ENCODE assay signal across 14 cellular contexts in genomic region chr7:868189-868486, GRCh38. TPM values are rescaled to one million over a fixed set of nuclear protein-coding genes. Genes with fewer than 3 reads are reported as not detected.
A peak's percentile ranks its signal among the peaks of the same experiment; 100 is the strongest.
DNase-seq lines count a peak whose midpoint lies in the region; ATAC-seq, FAIRE-seq and TF ChIP-seq lines count a peak whose summit lies in the region.
"Had no signal": no experiment of that assay in that cellular context is flagged by ENCODE, and none has a peak within 500 bp of the region (broad histone marks: within the 10 kb centered on the region; RNA-seq: fewer than 3 reads in every experiment).

No MANE protein-coding gene starts in this region.

- WGBS in lung, 2 donors = 95% methylated on average over 17 of the region's 17 CpGs
- 94 to 100% methylated on average over 10 of the region's 17 CpGs for WGBS in thyroid gland, 2 donors

- H3K27me3 ChIP-seq in lung (ENCODE audit: control insufficient read depth, insufficient read depth) (no peaks in the 10 kb centered on the region), thyroid gland (no peaks in the 10 kb centered on the region)

- intact Hi-C loops in thyroid gland (cut with DNase I) = no loop called here

- H3K4me3 ChIP-seq in lung (no peak overlapping the region), thyroid gland (replicated peaks in 1 of 3) (no peak overlapping the region)

- TF ChIP-seq CTCF in lung (IDR thresholded peaks at IDR 0.05; ENCODE audit: control extremely low read depth, extremely low read depth) = no peak
- no peak for TF ChIP-seq CTCF in thyroid gland (IDR thresholded peaks at IDR 0.05)

- H3K4me1 ChIP-seq in lung (ENCODE audit: control insufficient read depth in 2 of 2, insufficient read depth in 2 of 2, low read length in 2 of 2) (peaks cover 0 to 4% of the 10 kb centered on the region in 2 donors), thyroid gland (peaks cover 4 to 20% of the 10 kb centered on the region in 2 donors)

- H3K36me3 ChIP-seq in lung (ENCODE audit: control insufficient read depth in 2 of 2, insufficient read depth in 2 of 2, low read length in 2 of 2) (peaks cover 9 to 39% of the 10 kb centered on the region in 2 donors), thyroid gland (peaks cover 14 to 20% of the 10 kb centered on the region in 2 donors)

- H3K27ac ChIP-seq in cingulate gyrus (ENCODE audit: low read depth, low read length) = peak overlapping the region; percentile 90
- peak overlapping the region; percentile 73 to 83 for H3K27ac ChIP-seq in lung (ENCODE audit: low read depth in 1 of 2, low read length in 1 of 2)
- H3K27ac ChIP-seq in thyroid gland = peak overlapping the region; percentile 89 to 92 (median 89)

- H3K9me3 ChIP-seq in lung (ENCODE audit: control insufficient read depth in 2 of 2, insufficient read depth in 1 of 2, low read length in 1 of 2) = no peaks in the 10 kb centered on the region
- H3K9me3 ChIP-seq in thyroid gland = no peaks in the 10 kb centered on the region

- peak; percentile 81 for FAIRE-seq in HTR-8/SVneo (lab: Jason Lieb, UNC)

- no peak for ATAC-seq in lung (ENCODE audit: insufficient read depth, low FRiP score)
- no peak for ATAC-seq in HG02588 (IDR thresholded peaks at IDR 0.05; ENCODE audit: unreplicated experiment)

- TF ChIP-seq POLR2A in thyroid gland (IDR thresholded peaks at IDR 0.05) = no peak

- no peak for DNase-seq in HTR-8/SVneo (ENCODE audit: insufficient read length, low spot score)
- no peak for DNase-seq in lung (ENCODE audit: low spot score)
- DNase-seq in thyroid gland = no peak
- DNase-seq in iPS-NIHi11 (ENCODE audit: low spot score) = no peak
- no peak for DNase-seq in amygdala (lab: John Stamatoyannopoulos, UW)
- DNase-seq in SIG-M5 (lab: John Stamatoyannopoulos, UW) = no peak
- DNase-seq: activated CD8-positive, alpha-beta memory T cell treated with anti-CD3 and anti-CD28 coated beads, Interleukin-2, amount 50 U/mL, for 48 hours; cerebellar nuclear complex; DND-41; KBM-7; NCI-H1417; stimulated activated CD4-positive, alpha-beta T cell treated with anti-CD3 and anti-CD28 coated beads, Interleukin-12 subunit alpha, Interleukin-12 subunit beta, amount 100 ng/mL, for 4 hours had no signal

RNA-seq across cellular contexts. Expression of gene GET4, which starts 8.2 kb away (rescaled TPM):
- 10 to 100 TPM; 34.1 to 39.9 TPM for total RNA-seq in lung
- polyA plus RNA-seq in lung = 10 to 100 TPM; 40.1 to 41.8 TPM
- total RNA-seq in thyroid gland = 10 to 100 TPM; 29.2 to 38.7 (median 34.3) TPM

RNA-seq across cellular contexts. Expression of gene SUN1, which starts 35.9 kb away (rescaled TPM):
- total RNA-seq in lung (100 to 1,000 TPM; 133 to 349 TPM), thyroid gland (100 to 1,000 TPM; 146 to 260 (median 186) TPM)
- polyA plus RNA-seq in lung = 10 to 100 TPM; 69.6 to 74.4 TPM
